In the genomic region with DNA sequence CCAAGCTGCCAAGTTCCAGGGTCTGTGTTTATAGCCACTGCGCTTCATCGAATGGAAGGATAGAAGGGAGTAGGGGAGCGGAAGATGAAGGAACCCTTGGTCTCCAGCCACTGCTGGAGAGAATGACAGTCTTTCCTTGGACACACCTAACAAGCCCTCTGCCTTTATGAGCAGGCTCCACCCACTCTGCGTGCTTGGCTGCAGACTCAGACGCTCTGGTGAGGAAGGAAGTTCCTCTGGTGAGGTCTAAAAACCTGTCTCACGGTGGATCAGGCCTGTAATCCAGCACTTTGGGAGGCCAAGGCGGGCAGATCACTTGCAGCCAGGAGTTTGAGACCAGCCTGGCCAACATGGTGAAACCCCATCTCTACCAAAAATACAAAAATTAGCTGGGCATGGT, we compare ENCODE assay signal across 1 cellular context.
TF ChIP-seq lines count a peak whose summit lies in the region.

No MANE protein-coding gene starts in this region.

TF ChIP-seq in HepG2, 621 proteins besides CTCF, POLR2A, EP300 and RAD21:
- TF ChIP-seq ATF7 (IDR thresholded peaks at IDR 0.05) (no peak), ATF7 (CRISPR knock-in tag; IDR thresholded peaks at IDR 0.05) (no peak), ZNF577 (CRISPR knock-in tag; IDR thresholded peaks at IDR 0.05; ENCODE audit: borderline replicate concordance, low read depth) (no peak), ZNF777 (CRISPR knock-in tag; IDR thresholded peaks at IDR 0.05) (no peak), RXRA (CRISPR knock-in tag; IDR thresholded peaks at IDR 0.05) (no peak), HHEX (CRISPR knock-in tag; IDR thresholded peaks at IDR 0.05) (no peak), ZBTB7A (CRISPR knock-in tag; IDR thresholded peaks at IDR 0.05) (no peak)
- TF ChIP-seq, protein P1, sequence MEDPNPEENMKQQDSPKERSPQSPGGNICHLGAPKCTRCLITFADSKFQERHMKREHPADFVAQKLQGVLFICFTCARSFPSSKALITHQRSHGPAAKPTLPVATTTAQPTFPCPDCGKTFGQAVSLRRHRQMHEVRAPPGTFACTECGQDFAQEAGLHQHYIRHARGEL (CRISPR knock-in tag; IDR thresholded peaks at IDR 0.05) = no peak
- TF ChIP-seq, protein P2, sequence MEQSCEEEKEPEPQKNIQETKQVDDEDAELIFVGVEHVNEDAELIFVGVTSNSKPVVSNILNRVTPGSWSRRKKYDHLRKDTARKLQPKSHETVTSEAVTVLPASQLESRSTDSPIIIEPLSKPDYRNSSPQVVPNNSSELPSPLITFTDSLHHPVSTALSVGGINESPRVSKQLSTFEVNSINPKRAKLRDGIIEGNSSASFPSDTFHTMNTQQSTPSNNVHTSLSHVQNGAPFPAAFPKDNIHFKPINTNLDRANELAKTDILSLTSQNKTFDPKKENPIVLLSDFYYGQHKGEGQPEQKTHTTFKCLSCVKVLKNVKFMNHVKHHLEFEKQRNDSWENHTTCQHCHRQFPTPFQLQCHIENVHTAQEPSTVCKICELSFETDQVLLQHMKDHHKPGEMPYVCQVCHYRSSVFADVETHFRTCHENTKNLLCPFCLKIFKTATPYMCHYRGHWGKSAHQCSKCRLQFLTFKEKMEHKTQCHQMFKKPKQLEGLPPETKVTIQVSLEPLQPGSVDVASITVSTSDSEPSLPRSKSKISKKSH (CRISPR knock-in tag; IDR thresholded peaks at IDR 0.05; ENCODE audit: borderline replicate concordance) = no peak
